9 cellular contexts compared by ENCODE assay signal in genomic region chr12:53538209-53538689, GRCh38. TPM values are rescaled to one million over a fixed set of nuclear protein-coding genes. Genes with fewer than 3 reads are reported as not detected.
DNase-seq lines count a peak whose midpoint lies in the region; ATAC-seq lines count a peak whose summit lies in the region.
"Had no signal": no experiment of that assay in that cellular context is flagged by ENCODE, and none has a peak within 500 bp of the region (broad histone marks: within the 10 kb centered on the region; RNA-seq: fewer than 3 reads in every experiment).

No MANE protein-coding gene starts in this region.

- H3K4me3 ChIP-seq in trophoblast cell (ENCODE audit: low read depth, low read length), result no peak overlapping the region

- H2AFZ ChIP-seq in trophoblast cell (ENCODE audit: insufficient read depth, low read length, poor library complexity), result no peak overlapping the region

- H3K4ac ChIP-seq in trophoblast cell (ENCODE audit: low read depth, low read length), result no peak overlapping the region

- H4K91ac ChIP-seq in trophoblast cell (ENCODE audit: low read depth, low read length), result no peak overlapping the region

- no peaks in the 10 kb centered on the region for H3K79me2 ChIP-seq in trophoblast cell (ENCODE audit: control insufficient read depth, insufficient read depth, low read length, poor library complexity)

- no peak overlapping the region for H2BK12ac ChIP-seq in trophoblast cell (ENCODE audit: low read length)

- no peak overlapping the region for H3K4me2 ChIP-seq in trophoblast cell (ENCODE audit: low read length)

- H2BK5ac ChIP-seq in trophoblast cell (ENCODE audit: low read depth, low read length, poor library complexity), result no peak overlapping the region

- no peak overlapping the region for H3K27ac ChIP-seq in trophoblast cell (ENCODE audit: low read depth, low read length)

- ATAC-seq in esophagus mucosa, result peak; percentile 76
- ATAC-seq in GM21423 (IDR thresholded peaks at IDR 0.05; ENCODE audit: unreplicated experiment), result no peak
- no peak for ATAC-seq in HG02870 (IDR thresholded peaks at IDR 0.05; ENCODE audit: unreplicated experiment)

- no peak overlapping the region for H3K23ac ChIP-seq in trophoblast cell (ENCODE audit: low read length)

- H3K4me1 ChIP-seq in trophoblast cell (ENCODE audit: control insufficient read depth in 1 of 2, insufficient read depth in 2 of 2, low read length in 2 of 2), result peaks cover 0 to 3% of the 10 kb centered on the region in 2 experiments

- H4K12ac ChIP-seq in trophoblast cell (ENCODE audit: low read depth, low read length), result no peak overlapping the region

- no peaks in the 10 kb centered on the region for H3K27me3 ChIP-seq in trophoblast cell (ENCODE audit: insufficient read depth, low read length)

- no peak overlapping the region for H2AK5ac ChIP-seq in trophoblast cell (ENCODE audit: low read length)

- H3K9ac ChIP-seq in trophoblast cell (ENCODE audit: low read length), result no peak overlapping the region

- no peak overlapping the region for H2BK120ac ChIP-seq in trophoblast cell (ENCODE audit: insufficient read depth, low read length, poor library complexity)

- WGBS in trophoblast cell (ENCODE audit: extremely low coverage, insufficient coverage, insufficient read length), result no CpG with 5 or more reads among the region's 1 CpG

- no peak overlapping the region for H4K8ac ChIP-seq in trophoblast cell (ENCODE audit: low read depth, low read length)

- peaks cover 8 to 18% of the 10 kb centered on the region in 2 experiments for H3K36me3 ChIP-seq in trophoblast cell (ENCODE audit: control insufficient read depth in 1 of 2, insufficient read depth in 2 of 2, low read length in 2 of 2)

- H3K79me1 ChIP-seq in trophoblast cell (ENCODE audit: low read length), result no peaks in the 10 kb centered on the region

- H3K18ac ChIP-seq in trophoblast cell (ENCODE audit: low read length), result no peak overlapping the region

- DNase-seq in EL (peak; percentile 13), NCI-H2227 (lab: John Stamatoyannopoulos, UW; ENCODE audit: unreplicated experiment) (peak; percentile 43), trophoblast cell (peak; percentile 17 to 59), DMS114 treated with DMSO at 0.1 percent for 48 hours (lab: John Stamatoyannopoulos, UW; ENCODE audit: unreplicated experiment) (no peak), SKM-1 treated with dmso at 0.1 percent for 144 hours (lab: John Stamatoyannopoulos, UW; ENCODE audit: unreplicated experiment) (no peak)
- DNase-seq: activated CD4-positive, alpha-beta T cell treated with anti-CD3 and anti-CD28 coated beads, Interleukin-2, amount 10 ng/mL, durations not matched to agents 7 days and 5 days had no signal

- H3K9me3 ChIP-seq in trophoblast cell (ENCODE audit: insufficient read depth, low read depth, low read length), result no peaks in the 10 kb centered on the region

- H3K14ac ChIP-seq in trophoblast cell (ENCODE audit: low read length), result no peak overlapping the region

RNA-seq across cellular contexts. Expression of gene NPFF, which starts 31.0 kb away (rescaled TPM):
- not detected for total RNA-seq in esophagus mucosa
- 0.18 and 0.23 TPM in 2 replicates for polyA plus RNA-seq in trophoblast cell (2013)
- total RNA-seq: activated CD4-positive, alpha-beta T cell treated with anti-CD3 and anti-CD28 coated beads, Interleukin-2, amount 10 ng/mL, durations not matched to agents 7 days and 5 days had no signal

RNA-seq across cellular contexts. Expression of gene TARBP2, which starts 37.2 kb away (rescaled TPM):
- 19.3 TPM for total RNA-seq in esophagus mucosa
- polyA plus RNA-seq in trophoblast cell (2013), result 27.8 and 29.3 TPM in 2 replicates

RNA-seq across cellular contexts. Expression of gene MAP3K12, which starts 39.0 kb away (rescaled TPM):
- total RNA-seq in esophagus mucosa, result 2.0 TPM
- 5.5 and 5.8 TPM in 2 replicates for polyA plus RNA-seq in trophoblast cell (2013)

Comparison
In these comparisons a context has a peak if more than half of its experiments do, and no peak if none do; other contexts are left out.
1. DNase-seq: peak in EL (single experiment), NCI-H2227 (single experiment) and trophoblast cell (2 of 2); none in DMS114 treated with DMSO at 0.1 percent for 48 hours (single experiment) and SKM-1 treated with dmso at 0.1 percent for 144 hours (single experiment).